2 cellular contexts compared by ENCODE assay signal in genomic region chr2:8170552-8170951, GRCh38.
TF ChIP-seq lines count a peak whose summit lies in the region.

No MANE protein-coding gene starts in this region.

TF ChIP-seq in GM23338, 12 proteins besides CTCF, POLR2A, EP300 and RAD21:
- TF ChIP-seq ZNF114 (CRISPR knock-in tag; IDR thresholded peaks at IDR 0.05) (no peak), ZNF462 (CRISPR knock-in tag; IDR thresholded peaks at IDR 0.05) (no peak), NANOG (IDR thresholded peaks at IDR 0.05; ENCODE audit: borderline replicate concordance) (no peak), REST (IDR thresholded peaks at IDR 0.05; ENCODE audit: unreplicated experiment) (no peak), STAT1 (IDR thresholded peaks at IDR 0.05; ENCODE audit: unreplicated experiment) (no peak), CREB1 (CRISPR knock-in tag; IDR thresholded peaks at IDR 0.05; ENCODE audit: low read depth) (no peak), POLR2AphosphoS5 (IDR thresholded peaks at IDR 0.05; ENCODE audit: low read depth) (no peak), ETS1 (IDR thresholded peaks at IDR 0.05) (no peak), JUNB (IDR thresholded peaks at IDR 0.05; ENCODE audit: unreplicated experiment) (no peak), EZH2phosphoT487 (IDR thresholded peaks at IDR 0.05; ENCODE audit: unreplicated experiment) (no peak), EZH2 (IDR thresholded peaks at IDR 0.05; ENCODE audit: low read depth, unreplicated experiment) (no peak), ZNF331 (CRISPR knock-in tag; IDR thresholded peaks at IDR 0.05; ENCODE audit: low read depth) (no peak)

TF ChIP-seq in H1, 55 proteins besides CTCF, POLR2A, EP300 and RAD21:
- TF ChIP-seq JUN (IDR thresholded peaks at IDR 0.05; ENCODE audit: low read depth, low read length) (no peak), NANOG (IDR thresholded peaks at IDR 0.05; ENCODE audit: insufficient read depth, low read depth, low read length, poor library complexity, severe bottlenecking) (no peak), ZNF274 (IDR thresholded peaks at IDR 0.05; ENCODE audit: borderline replicate concordance, extremely low read depth, low read length) (no peak), KDM4A (IDR thresholded peaks at IDR 0.05; ENCODE audit: low read depth, low read length, severe bottlenecking) (no peak), CBX5 (IDR thresholded peaks at IDR 0.05; ENCODE audit: low read depth, low read length) (no peak), ATF2 (IDR thresholded peaks at IDR 0.05; ENCODE audit: low read length) (no peak), HDAC6 (IDR thresholded peaks at IDR 0.05; ENCODE audit: low read depth, low read length) (no peak), BCL11A (IDR thresholded peaks at IDR 0.05; ENCODE audit: low read depth in 2 of 2, low read length in 2 of 2) (no peak), CTBP2 (IDR thresholded peaks at IDR 0.05; ENCODE audit: borderline replicate concordance, insufficient read depth, insufficient read length, low read length) (no peak), SRF (IDR thresholded peaks at IDR 0.05; ENCODE audit: low read depth, low read length) (no peak)
